ENCODE assay signal across 25 cellular contexts in the genomic region with DNA sequence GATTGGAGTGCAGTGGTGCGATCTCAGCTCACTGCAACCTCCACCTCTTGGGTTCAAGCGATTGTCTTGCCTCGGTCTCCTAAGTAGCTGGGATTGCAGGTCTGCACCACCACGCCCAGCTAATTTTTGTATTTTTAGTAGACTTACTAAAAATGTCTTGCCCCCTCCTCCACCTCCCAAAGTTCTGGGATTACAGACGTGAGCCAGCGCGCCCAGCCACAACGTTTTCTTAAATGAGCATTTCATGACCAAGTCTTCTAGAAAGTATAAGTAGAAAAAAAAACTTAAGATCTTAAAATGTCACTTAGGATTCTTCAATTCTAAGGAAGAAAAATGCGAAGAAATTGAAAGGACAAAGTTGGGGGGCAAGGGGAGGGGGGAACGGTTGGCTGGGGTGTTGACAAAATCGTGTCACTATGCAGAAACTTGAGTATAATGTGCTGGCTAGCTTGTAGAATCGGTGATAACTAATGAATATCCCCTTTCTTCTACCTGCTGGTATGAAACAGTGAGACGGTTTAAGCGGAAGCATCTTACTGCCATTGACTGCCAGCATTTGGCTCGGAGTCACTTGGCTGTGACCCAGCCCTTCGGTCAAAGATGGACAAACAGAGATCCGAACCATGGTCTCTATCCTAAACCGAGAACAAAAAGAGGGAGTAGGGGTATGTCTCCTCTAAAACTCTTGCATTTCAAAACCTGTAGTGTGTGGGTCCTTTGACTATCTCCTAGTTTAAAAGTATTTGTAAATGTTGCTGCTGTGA.
"Had no signal": no experiment of that assay in that cellular context is flagged by ENCODE, and none has a peak within 500 bp of the region (broad histone marks: within the 10 kb centered on the region; RNA-seq: fewer than 3 reads in every experiment).

No MANE protein-coding gene starts in this region.

- H3K27ac ChIP-seq: heart right ventricle, left lung, pancreas, suprapubic skin, transverse colon had no signal

- H3K4me3 ChIP-seq: heart right ventricle, left lung, pancreas, spleen, suprapubic skin, transverse colon had no signal

- H3K27me3 Mint-ChIP-seq: activated naive CD8-positive, alpha-beta T cell; activated T-cell treated with anti-CD3 and anti-CD28 coated beads, Interleukin-2, amount 50 U/mL, for 24 hours; activated T-helper 17 cell treated with anti-CD3 and anti-CD28 coated beads, Interleukin-2, amount 50 U/mL, for 72 hours; effector memory CD8-positive, alpha-beta T cell had no signal

- H3K9me3 ChIP-seq: pancreas, suprapubic skin had no signal

- FAIRE-seq: endothelial cell of umbilical vein, pancreas had no signal

- H3K9me3 Mint-ChIP-seq: effector memory CD8-positive, alpha-beta T cell had no signal

- DNase-seq: activated CD4-positive, alpha-beta T cell treated with anti-CD3 and anti-CD28 coated beads for 48 hours; activated CD4-positive, alpha-beta T cell treated with anti-CD3 and anti-CD28 coated beads, Interleukin-2, amount 50 U/mL, for 48 hours; activated CD8-positive, alpha-beta memory T cell treated with anti-CD3 and anti-CD28 coated beads for 24 hours; activated CD8-positive, alpha-beta memory T cell treated with anti-CD3 and anti-CD28 coated beads, Interleukin-2, amount 50 U/mL, for 4 hours; activated naive CD4-positive, alpha-beta T cell treated with Interleukin-2 at 50 U/mL for 16 hours; activated T-cell treated with anti-CD3 and anti-CD28 coated beads, Interleukin-2, amount 50 U/mL, for 24 hours; anterior cingulate cortex; cortex of kidney; effector memory CD8-positive, alpha-beta T cell; foreskin fibroblast; heart right ventricle; left lung; mammary epithelial cell; spleen; stimulated activated naive CD4-positive, alpha-beta T cell; T-helper 1 cell; transverse colon had no signal

- H3K27ac Mint-ChIP-seq: activated naive CD8-positive, alpha-beta T cell; activated T-cell treated with anti-CD3 and anti-CD28 coated beads, Interleukin-2, amount 50 U/mL, for 24 hours; effector memory CD8-positive, alpha-beta T cell; nephron had no signal

- H3K27me3 ChIP-seq: heart right ventricle, left lung, pancreas, spleen, suprapubic skin, transverse colon had no signal

- H3K4me3 Mint-ChIP-seq: activated naive CD8-positive, alpha-beta T cell; activated T-cell treated with anti-CD3 and anti-CD28 coated beads, Interleukin-2, amount 50 U/mL, for 24 hours; activated T-helper 17 cell treated with anti-CD3 and anti-CD28 coated beads, Interleukin-2, amount 50 U/mL, for 72 hours; effector memory CD8-positive, alpha-beta T cell; nephron; T-helper 2 cell treated with Interferon-gamma antibody and Interleukin-4, amounts not matched to agents 5 μg/mL and 100 μg/mL, for 36 hours had no signal

- ATAC-seq: activated CD4-positive, CD25-positive, alpha-beta regulatory T cell treated with anti-CD3 and anti-CD28 coated beads, Interleukin-2, amount 50 U/mL, for 24 hours; activated T-helper 17 cell treated with anti-CD3 and anti-CD28 coated beads, Interleukin-2, amount 50 U/mL, for 72 hours; effector memory CD8-positive, alpha-beta T cell; left lung had no signal

- H3K36me3 ChIP-seq: pancreas had no signal

- H3K4me1 ChIP-seq: pancreas, suprapubic skin, transverse colon had no signal
